In the genomic region with DNA sequence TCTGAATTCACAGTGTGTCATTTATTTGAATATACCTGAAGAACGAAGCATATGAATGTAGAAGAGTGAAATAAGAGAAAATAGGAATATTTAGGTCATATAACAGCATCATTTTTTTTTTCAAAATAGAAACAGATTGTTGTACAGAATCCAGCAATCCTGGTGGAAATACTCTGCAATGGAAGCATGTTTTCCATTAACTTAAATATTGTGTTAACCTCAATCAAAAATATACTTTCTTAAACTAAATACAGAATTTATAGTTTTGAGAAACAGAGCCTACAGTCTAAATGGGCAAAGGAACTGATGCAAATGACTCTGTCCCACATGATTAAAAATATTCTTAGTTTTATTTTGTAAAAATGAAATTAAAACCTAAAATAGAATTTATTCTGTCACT, we compare ENCODE assay signal across 1 cellular context.
TF ChIP-seq lines count a peak whose summit lies in the region.

No MANE protein-coding gene starts in this region.

TF ChIP-seq in SK-N-SH treated with all-trans-retinoic acid at 6 μM for 48 hours, 23 proteins besides CTCF, POLR2A, EP300 and RAD21 (continued from another document):
- TF ChIP-seq CREB5 (CRISPR knock-in tag; IDR thresholded peaks at IDR 0.05; ENCODE audit: low read depth): no peak
- TF ChIP-seq OSR1 (CRISPR knock-in tag; IDR thresholded peaks at IDR 0.05): no peak
- no peak for TF ChIP-seq POU6F1 (CRISPR knock-in tag; IDR thresholded peaks at IDR 0.05; ENCODE audit: borderline replicate concordance, low read depth)
- TF ChIP-seq, protein P1, sequence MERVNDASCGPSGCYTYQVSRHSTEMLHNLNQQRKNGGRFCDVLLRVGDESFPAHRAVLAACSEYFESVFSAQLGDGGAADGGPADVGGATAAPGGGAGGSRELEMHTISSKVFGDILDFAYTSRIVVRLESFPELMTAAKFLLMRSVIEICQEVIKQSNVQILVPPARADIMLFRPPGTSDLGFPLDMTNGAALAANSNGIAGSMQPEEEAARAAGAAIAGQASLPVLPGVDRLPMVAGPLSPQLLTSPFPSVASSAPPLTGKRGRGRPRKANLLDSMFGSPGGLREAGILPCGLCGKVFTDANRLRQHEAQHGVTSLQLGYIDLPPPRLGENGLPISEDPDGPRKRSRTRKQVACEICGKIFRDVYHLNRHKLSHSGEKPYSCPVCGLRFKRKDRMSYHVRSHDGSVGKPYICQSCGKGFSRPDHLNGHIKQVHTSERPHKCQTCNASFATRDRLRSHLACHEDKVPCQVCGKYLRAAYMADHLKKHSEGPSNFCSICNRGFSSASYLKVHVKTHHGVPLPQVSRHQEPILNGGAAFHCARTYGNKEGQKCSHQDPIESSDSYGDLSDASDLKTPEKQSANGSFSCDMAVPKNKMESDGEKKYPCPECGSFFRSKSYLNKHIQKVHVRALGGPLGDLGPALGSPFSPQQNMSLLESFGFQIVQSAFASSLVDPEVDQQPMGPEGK (CRISPR knock-in tag; IDR thresholded peaks at IDR 0.05; ENCODE audit: borderline replicate concordance): no peak
- no peak for TF ChIP-seq ZNF8 (CRISPR knock-in tag; IDR thresholded peaks at IDR 0.05)
- no peak for TF ChIP-seq ISL1 (CRISPR knock-in tag; IDR thresholded peaks at IDR 0.05)
- no peak for TF ChIP-seq CSDC2 (CRISPR knock-in tag; IDR thresholded peaks at IDR 0.05)
- no peak for TF ChIP-seq TOX (CRISPR knock-in tag; IDR thresholded peaks at IDR 0.05; ENCODE audit: borderline replicate concordance)
